25 cellular contexts compared by ENCODE assay signal in the genomic region with DNA sequence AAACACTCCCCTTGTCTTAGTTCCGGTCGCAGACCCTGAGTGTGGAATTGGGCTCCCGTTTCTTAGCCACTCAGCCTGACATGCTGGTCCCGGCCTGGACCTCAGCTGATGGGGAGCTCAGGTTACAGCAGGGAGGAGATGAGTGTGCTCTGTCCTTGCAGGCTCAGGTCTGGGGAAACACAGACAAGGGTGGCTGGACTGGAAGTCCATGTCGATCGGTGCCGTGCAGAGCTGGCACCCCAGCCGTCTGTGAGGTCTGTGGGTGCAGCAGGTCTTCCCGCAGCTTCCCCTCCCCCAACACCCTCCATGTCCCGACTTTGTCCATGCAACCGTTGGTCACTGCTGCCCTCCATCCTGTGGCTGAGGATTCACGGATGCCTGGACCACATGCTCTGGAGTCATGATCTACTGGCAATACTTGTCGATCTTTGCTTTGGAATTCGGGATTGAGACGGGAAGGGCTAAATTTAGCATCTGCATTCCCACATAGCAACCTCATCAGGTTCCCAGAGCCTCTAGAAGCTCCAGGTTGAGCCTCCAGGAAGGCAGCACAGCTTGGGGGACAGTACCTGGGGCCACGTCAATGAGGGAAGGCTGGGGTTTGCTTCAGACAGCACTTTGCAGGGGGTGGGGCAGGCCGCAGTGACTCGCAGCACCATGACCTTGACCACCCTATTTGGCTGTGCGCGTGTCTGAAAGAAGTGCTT.
DNase-seq lines count a peak whose midpoint lies in the region; ATAC-seq, FAIRE-seq and TF ChIP-seq lines count a peak whose summit lies in the region.
"Had no signal": no experiment of that assay in that cellular context is flagged by ENCODE, and none has a peak within 500 bp of the region (broad histone marks: within the 10 kb centered on the region; RNA-seq: fewer than 3 reads in every experiment).

No MANE protein-coding gene starts in this region.

- no peak overlapping the region for H2AFZ ChIP-seq in HepG2 (ENCODE audit: low read length)

- no TSS peak for BruUV-seq in HepG2 (replicated peaks; lab: Mats Ljungman, UMichigan)

- H3K9me3 ChIP-seq in HepG2 (ENCODE audit: low read length) = peaks cover 8% of the 10 kb centered on the region
- H3K9me3 ChIP-seq in right lobe of liver = no peaks in the 10 kb centered on the region
- H3K9me3 ChIP-seq: adrenal gland, Caco-2, lower lobe of right lung, mucosa of descending colon, SJSA1 had no signal

- CTCF ChIA-PET in HepG2 (lab: Yijun Ruan, JAX; ENCODE audit: low intra/inter-chr PET ratio, low total read pairs) = interaction anchor here (1.1 kb wide), 1 partner anchor 603 kb away, joined by 3 read pairs; no protein-coding TSS in a partner anchor

- DNase-seq in HepG2 (ENCODE audit: low spot score) = peak; percentile 23
- DNase-seq in right lobe of liver = no peak
- peak; percentile 7 for DNase-seq in bronchial epithelial cell (ENCODE audit: low read depth)
- peak; percentile 81 for DNase-seq in iris pigment epithelial cell (ENCODE audit: low read depth)
- no peak for DNase-seq in stimulated activated CD4-positive, alpha-beta T cell treated with anti-CD3 and anti-CD28 coated beads, Interleukin-4, amount 100 ng/mL, for 4 hours
- no peak for DNase-seq in NCI-H1092 treated with DMSO at 0.1 percent for 48 hours (lab: John Stamatoyannopoulos, UW)
- DNase-seq in A172 (ENCODE audit: low spot score) = no peak
- DNase-seq: activated CD4-positive, alpha-beta T cell treated with anti-CD3 and anti-CD28 coated beads, Interleukin-2, amount 10 ng/mL, durations not matched to agents 24 days and 14 days; activated CD8-positive, alpha-beta memory T cell treated with anti-CD3 and anti-CD28 coated beads, Interleukin-2, amount 10 ng/mL, durations not matched to agents 7 days and 5 days; activated naive CD4-positive, alpha-beta T cell treated with Interleukin-2 at 50 U/mL for 16 hours; activated T-cell treated with anti-CD3 and anti-CD28 coated beads, Interleukin-2, amount 50 U/mL, for 72 hours; adrenal gland; effector CD8-positive, alpha-beta T cell; erythroblast; kidney; lower lobe of right lung; NCI-H1436 treated with DMSO at 0.1 percent for 48 hours; NCI-H748 treated with DMSO at 0.1 percent for 48 hours had no signal

- intact Hi-C loops in HepG2 (cut with micrococcal nuclease; ENCODE audit: unreplicated experiment) = no loop called here
- intact Hi-C loops in right lobe of liver (cut with DNase I) = no loop called here

- no peaks in the 10 kb centered on the region for H4K20me1 ChIP-seq in HepG2 (ENCODE audit: insufficient read depth, low read length)
- H4K20me1 ChIP-seq: BLaER1 had no signal

- peak overlapping the region; percentile 11; the same call in 1 of the 2 replicates for H3K4me2 ChIP-seq in HepG2 (ENCODE audit: low read depth, low read length)
- H3K4me2 ChIP-seq: BLaER1 had no signal

- ATAC-seq in HepG2 = peak; percentile 79
- no peak for ATAC-seq in right lobe of liver
- no peak for ATAC-seq in HG03196 (IDR thresholded peaks at IDR 0.05; ENCODE audit: unreplicated experiment)
- ATAC-seq: activated CD8-positive, alpha-beta memory T cell treated with anti-CD3 and anti-CD28 coated beads, Interleukin-2, amount 10 ng/mL, durations not matched to agents 7 days and 5 days; activated T-cell treated with anti-CD3 and anti-CD28 coated beads, Interleukin-2, amount 50 U/mL, for 72 hours; gastroesophageal sphincter; lower lobe of right lung; mucosa of descending colon had no signal

- TF ChIP-seq RAD21 in HepG2 (CRISPR knock-in tag; IDR thresholded peaks at IDR 0.05) = no peak

- WGBS in HepG2 (ENCODE audit: low lambda C conversion rate) = 28% methylated on average over 15 of the region's 20 CpGs
- WGBS in right lobe of liver (ENCODE audit: insufficient coverage, low coverage, low lambda C conversion rate, missing lambda C conversion rate) = 55% methylated on average over 7 of the region's 20 CpGs

- no peak for TF ChIP-seq POLR2A in HepG2 (IDR thresholded peaks at IDR 0.05; ENCODE audit: insufficient read depth in 1 of 2, low read depth in 2 of 2, low read length in 2 of 2)
- TF ChIP-seq POLR2A in right lobe of liver (IDR thresholded peaks at IDR 0.05) = no peak

- no peak overlapping the region for H3K9ac ChIP-seq in HepG2 (ENCODE audit: insufficient read depth, low read depth, low read length)
- H3K9ac ChIP-seq: BLaER1 had no signal

- H3K79me2 ChIP-seq in HepG2 (ENCODE audit: insufficient read depth, low read length) = no peaks in the 10 kb centered on the region

- in situ Hi-C loops in HepG2 (cut with HindIII; ENCODE audit: extremely low pct_ligation_motif_present, low pct_unique_long_range_greater_than_20kb) = no loop called here

- H3K36me3 ChIP-seq in HepG2 (replicated peaks in 1 of 2; ENCODE audit: control insufficient read depth in 1 of 2, insufficient read depth in 2 of 2, low read length in 2 of 2) (no peaks in the 10 kb centered on the region), right lobe of liver (no peaks in the 10 kb centered on the region), bronchial epithelial cell (ENCODE audit: control insufficient read depth, insufficient read depth, low read length) (no peaks in the 10 kb centered on the region)
- H3K36me3 ChIP-seq: adrenal gland, BLaER1, gastroesophageal sphincter, lower lobe of right lung, SJSA1 had no signal

- H3K27ac ChIP-seq in HepG2 (ENCODE audit: extremely low read length, insufficient read depth, low read length) = no peak overlapping the region
- H3K27ac ChIP-seq in right lobe of liver = no peak overlapping the region
- H3K27ac ChIP-seq: adrenal gland, BLaER1, gastroesophageal sphincter, lower lobe of right lung, SJSA1, skin epidermis had no signal

- TF ChIP-seq EP300 in HepG2 (IDR thresholded peaks at IDR 0.05; ENCODE audit: low read depth in 2 of 2, low read length in 2 of 2) (no peak), HepG2 (CRISPR knock-in tag; IDR thresholded peaks at IDR 0.05; ENCODE audit: borderline replicate concordance) (no peak)

- POLR2A ChIA-PET in HepG2 (lab: Yijun Ruan, JAX) = no interaction called here

- TF ChIP-seq CTCF in HepG2 (CRISPR knock-in tag; IDR thresholded peaks at IDR 0.05) (no peak), right lobe of liver (IDR thresholded peaks at IDR 0.05) (no peak), bronchial epithelial cell (IDR thresholded peaks at IDR 0.05; ENCODE audit: insufficient read depth, low read length, severe bottlenecking) (no peak)

- H3K4me1 ChIP-seq in HepG2 (ENCODE audit: insufficient read depth, low read length) (peaks cover 29% of the 10 kb centered on the region), right lobe of liver (no peaks in the 10 kb centered on the region)
- H3K4me1 ChIP-seq: adrenal gland had no signal

- no peak overlapping the region for H3K4me3 ChIP-seq in HepG2 (replicated peaks in 1 of 3; ENCODE audit: insufficient read depth in 1 of 3, low read depth in 2 of 3, low read length in 3 of 3)
- no peak overlapping the region for H3K4me3 ChIP-seq in right lobe of liver
- H3K4me3 ChIP-seq in bronchial epithelial cell (ENCODE audit: low read depth, low read length) = no peak overlapping the region
- H3K4me3 ChIP-seq: adrenal gland, BLaER1, gastroesophageal sphincter, lower lobe of right lung, mucosa of descending colon, SJSA1, skin epidermis had no signal

- H3K27me3 ChIP-seq in HepG2 (ENCODE audit: control insufficient read depth in 1 of 2, insufficient read depth in 2 of 2, low read length in 2 of 2) = peaks cover 8 to 50% of the 10 kb centered on the region in 2 experiments; a peak in 4 of 5 replicates
- H3K27me3 ChIP-seq in right lobe of liver = no peaks in the 10 kb centered on the region
- no peaks in the 10 kb centered on the region for H3K27me3 ChIP-seq in bronchial epithelial cell (ENCODE audit: control insufficient read depth, insufficient read depth, low read length)
- H3K27me3 ChIP-seq: adrenal gland, BLaER1, SJSA1 had no signal

- FAIRE-seq in HepG2 (lab: Jason Lieb, UNC) (peak; percentile 8), bronchial epithelial cell (lab: Jason Lieb, UNC) (no peak)
- FAIRE-seq: kidney had no signal

TF ChIP-seq in HepG2, 621 proteins besides CTCF, POLR2A, EP300 and RAD21 (continues in another document):
- no peak for TF ChIP-seq ELK4 (CRISPR knock-in tag; IDR thresholded peaks at IDR 0.05; ENCODE audit: borderline replicate concordance)

Comparison
In these comparisons a context has a peak if more than half of its experiments do, and no peak if none do; other contexts are left out.
1. DNase-seq: peak in HepG2 (single experiment), bronchial epithelial cell (single experiment) and iris pigment epithelial cell (single experiment); none in right lobe of liver (0 of 3), stimulated activated CD4-positive, alpha-beta T cell treated with anti-CD3 and anti-CD28 coated beads, Interleukin-4, amount 100 ng/mL, for 4 hours (0 of 2), NCI-H1092 treated with DMSO at 0.1 percent for 48 hours (single experiment) and A172 (single experiment).